ENCODE assay signal across 9 cellular contexts in the genomic region with DNA sequence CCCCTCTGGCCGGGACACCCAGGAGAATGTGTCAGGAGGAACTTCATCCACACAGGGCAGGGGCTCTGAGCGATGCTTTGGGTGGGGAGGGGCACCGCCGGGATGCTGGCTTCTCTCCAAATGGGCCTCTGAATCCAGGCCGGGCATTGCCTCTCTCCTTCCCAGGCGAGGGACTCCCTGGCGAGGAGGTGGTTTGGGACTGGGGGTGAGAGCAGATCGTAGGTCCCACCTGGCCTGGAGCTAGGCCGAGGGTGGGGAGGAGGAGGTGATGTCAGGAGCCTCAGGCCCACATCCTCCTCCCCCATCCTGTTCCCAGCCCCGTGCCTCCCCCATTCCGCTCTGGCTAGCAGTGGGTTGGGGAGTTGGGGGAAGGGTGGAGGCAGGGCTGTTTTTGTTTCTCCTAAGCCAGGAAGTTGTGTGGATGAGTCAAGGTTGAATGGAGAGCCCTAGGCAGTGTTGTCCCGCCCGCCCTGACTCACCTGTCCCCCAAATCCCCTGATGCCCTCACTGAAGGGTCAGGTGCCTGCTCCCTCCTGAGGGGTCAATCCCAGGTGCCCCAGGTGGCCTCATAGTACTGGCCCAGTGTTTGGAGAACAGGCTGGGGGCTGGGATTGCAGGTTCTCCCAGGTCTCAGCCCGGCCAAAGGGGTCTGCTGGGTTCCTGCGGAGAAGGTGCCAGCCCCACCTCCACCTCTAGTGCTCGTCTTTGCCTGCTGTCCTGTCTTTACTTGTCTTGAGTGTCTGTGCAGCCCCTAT. TPM values are rescaled to one million over a fixed set of nuclear protein-coding genes. Genes with fewer than 3 reads are reported as not detected.
A peak's percentile ranks its signal among the peaks of the same experiment; 100 is the strongest.
DNase-seq lines count a peak whose midpoint lies in the region; ATAC-seq and TF ChIP-seq lines count a peak whose summit lies in the region.
"Had no signal": no experiment of that assay in that cellular context is flagged by ENCODE, and none has a peak within 500 bp of the region (broad histone marks: within the 10 kb centered on the region; RNA-seq: fewer than 3 reads in every experiment).

No MANE protein-coding gene starts in this region.

- ATAC-seq in HG02884 (IDR thresholded peaks at IDR 0.05; ENCODE audit: unreplicated experiment): no peak
- no peak for ATAC-seq in stimulated activated naive B cell treated with anti-CD40 and anti-IgM and Interleukin-4, amounts not matched to agents 10 μg/mL and 1 μg/mL and 100 μg/mL, for 72 hours (replicated peaks)

- WGBS in sigmoid colon, 2 donors: 17 to 53% methylated on average over 16 of the region's 16 CpGs

- H3K9me3 ChIP-seq in sigmoid colon: no peaks in the 10 kb centered on the region

- peak overlapping the region in 1 of 2 donors; percentile 78 for H3K4me3 Mint-ChIP-seq in stimulated activated naive B cell treated with anti-CD40 and anti-IgM and Interleukin-4, amounts not matched to agents 10 μg/mL and 1 μg/mL and 100 μg/mL, for 72 hours

- no peak for TF ChIP-seq EP300 in sigmoid colon (IDR thresholded peaks at IDR 0.05)

- intact Hi-C loops in sigmoid colon (cut with DNase I): no loop called here

- DNase-seq in H4 (ENCODE audit: low spot score) (peak; percentile 63), foreskin fibroblast (peak; percentile 54 to 75), retinal pigment epithelial cell (ENCODE audit: low read depth) (peak; percentile 34), NCI-H146 treated with DMSO at 0.1 percent for 48 hours (lab: John Stamatoyannopoulos, UW; ENCODE audit: unreplicated experiment) (no peak), sigmoid colon (no peak)
- DNase-seq in stimulated activated naive B cell treated with anti-CD40 and anti-IgM and Interleukin-4, amounts not matched to agents 10 μg/mL and 1 μg/mL and 100 μg/mL, for 72 hours: no peak

- TF ChIP-seq CTCF in foreskin fibroblast (IDR thresholded peaks at IDR 0.05; ENCODE audit: low read depth, low read length) (no peak), retinal pigment epithelial cell (conservative IDR thresholded peaks at IDR 0.05; ENCODE audit: low read depth, low read length) (no peak), sigmoid colon (IDR thresholded peaks at IDR 0.05) (no peak)

- H3K27ac Mint-ChIP-seq in stimulated activated naive B cell treated with anti-CD40 and anti-IgM and Interleukin-4, amounts not matched to agents 10 μg/mL and 1 μg/mL and 100 μg/mL, for 72 hours: no peak overlapping the region

- peaks cover 0 to 27% (median 22%) of the 10 kb centered on the region in 4 donors for H3K4me1 ChIP-seq in sigmoid colon

- H3K27me3 ChIP-seq in sigmoid colon: peaks cover 32 to 83% (median 70%) of the 10 kb centered on the region in 3 donors

- TF ChIP-seq POLR2A in sigmoid colon (IDR thresholded peaks at IDR 0.05): no peak

- H3K9me3 Mint-ChIP-seq in stimulated activated naive B cell treated with anti-CD40 and anti-IgM and Interleukin-4, amounts not matched to agents 10 μg/mL and 1 μg/mL and 100 μg/mL, for 72 hours: no peaks in the 10 kb centered on the region

- no peaks in the 10 kb centered on the region for H3K36me3 ChIP-seq in sigmoid colon

- peaks cover 0 to 2% of the 10 kb centered on the region in 2 donors for H3K36me3 Mint-ChIP-seq in stimulated activated naive B cell treated with anti-CD40 and anti-IgM and Interleukin-4, amounts not matched to agents 10 μg/mL and 1 μg/mL and 100 μg/mL, for 72 hours

- peaks cover 51 to 52% of the 10 kb centered on the region in 2 donors for H3K27me3 Mint-ChIP-seq in stimulated activated naive B cell treated with anti-CD40 and anti-IgM and Interleukin-4, amounts not matched to agents 10 μg/mL and 1 μg/mL and 100 μg/mL, for 72 hours

- peak overlapping the region in 1 of 4 donors; percentile 27 for H3K27ac ChIP-seq in sigmoid colon
- H3K27ac ChIP-seq: SK-N-MC had no signal

- peaks cover 27 to 39% of the 10 kb centered on the region in 2 donors for H3K4me1 Mint-ChIP-seq in stimulated activated naive B cell treated with anti-CD40 and anti-IgM and Interleukin-4, amounts not matched to agents 10 μg/mL and 1 μg/mL and 100 μg/mL, for 72 hours

- H3K4me3 ChIP-seq in foreskin fibroblast (ENCODE audit: low read depth in 1 of 2, low read length in 2 of 2): no peak overlapping the region
- H3K4me3 ChIP-seq in retinal pigment epithelial cell (ENCODE audit: low read length): peak overlapping the region; percentile 73
- no peak overlapping the region for H3K4me3 ChIP-seq in sigmoid colon
- H3K4me3 ChIP-seq: SK-N-MC had no signal

TF ChIP-seq in PFSK-1, 5 proteins besides CTCF, POLR2A, EP300 and RAD21:
- TF ChIP-seq REST (IDR thresholded peaks at IDR 0.05; ENCODE audit: insufficient read depth in 1 of 2, low read depth in 2 of 2, low read length in 2 of 2): no peak
- no peak for TF ChIP-seq TAF1 (IDR thresholded peaks at IDR 0.05; ENCODE audit: borderline replicate concordance, insufficient read depth, low read length)
- no peak for TF ChIP-seq SIN3A (IDR thresholded peaks at IDR 0.05; ENCODE audit: borderline replicate concordance, insufficient read depth, low read length)
- TF ChIP-seq POLR2AphosphoS5 (IDR thresholded peaks at IDR 0.05; ENCODE audit: low read depth, low read length): no peak
- TF ChIP-seq FOXP2 (optimal IDR thresholded peaks at IDR 0.05; ENCODE audit: borderline replicate concordance, extremely low read depth, extremely low read length, insufficient read depth): peak; percentile 88

RNA-seq across cellular contexts. Expression of gene GRB7, which starts 2.8 kb away (rescaled TPM):
- 0.41 TPM in 1 of 2 replicates, not detected in the other for total RNA-seq in H4 (2014; rRNA removed; shearing (Covaris generic))
- 0.69 TPM for polyA plus RNA-seq in PFSK-1 (2012; ENCODE audit: insufficient read length, low read depth)
- under 1 TPM in 1 of 4 donors, not detected in 3; under 0.01 TPM for total RNA-seq in sigmoid colon
- 10 to 100 TPM; 13.2 to 17.9 (median 13.2) TPM for polyA plus RNA-seq in sigmoid colon

RNA-seq across cellular contexts. Expression of gene MIEN1, which starts 10.2 kb away (rescaled TPM):
- 91.9 and 99.5 TPM in 2 replicates for total RNA-seq in H4 (2014; rRNA removed; shearing (Covaris generic))
- 145 TPM for polyA plus RNA-seq in PFSK-1 (2012; ENCODE audit: insufficient read length, low read depth)
- total RNA-seq in sigmoid colon: 10 to 100 TPM; 52.4 to 65.5 (median 54.8) TPM
- 100 to 1,000 TPM in 2 of 3 donors, 10 to 100 TPM in 1; 86.3 to 226 (median 195) TPM for polyA plus RNA-seq in sigmoid colon

RNA-seq across cellular contexts. Expression of gene ERBB2, which starts 40.7 kb away (rescaled TPM):
- total RNA-seq in H4 (2014; rRNA removed; shearing (Covaris generic)): 10.1 and 18.5 TPM in 2 replicates
- polyA plus RNA-seq in PFSK-1 (2012; ENCODE audit: insufficient read length, low read depth): 19.0 TPM
- total RNA-seq in sigmoid colon: 10 to 100 TPM; 16.9 to 26.3 (median 22.5) TPM
- 10 to 100 TPM; 11.8 to 58.9 (median 21.0) TPM for polyA plus RNA-seq in sigmoid colon

RNA-seq across cellular contexts. Expression of gene PGAP3, which starts 52.7 kb away (rescaled TPM):
- total RNA-seq in H4 (2014; rRNA removed; shearing (Covaris generic)): 10.9 and 11.4 TPM in 2 replicates
- polyA plus RNA-seq in PFSK-1 (2012; ENCODE audit: insufficient read length, low read depth): 15.2 TPM
- total RNA-seq in sigmoid colon: 10 to 100 TPM in 1 of 4 donors, 1 to 10 TPM in 3; 6.9 to 12.1 (median 8.2) TPM
- 10 to 100 TPM in 1 of 3 donors, 1 to 10 TPM in 2; 7.2 to 29.6 (median 8.4) TPM for polyA plus RNA-seq in sigmoid colon

Comparison
In these comparisons a context has a peak if more than half of its experiments do, and no peak if none do; other contexts are left out.
1. DNase-seq: peak in H4 (single experiment), foreskin fibroblast (2 of 2) and retinal pigment epithelial cell (single experiment); none in NCI-H146 treated with DMSO at 0.1 percent for 48 hours (single experiment), sigmoid colon (single experiment) and stimulated activated naive B cell treated with anti-CD40 and anti-IgM and Interleukin-4, amounts not matched to agents 10 μg/mL and 1 μg/mL and 100 μg/mL, for 72 hours (single experiment).